In genomic region chr1:13749543-13750307, GRCh38 we compare ENCODE assay signal across 8 cellular contexts. TPM values are rescaled to one million over a fixed set of nuclear protein-coding genes. Genes with fewer than 3 reads are reported as not detected.
DNase-seq lines count a peak whose midpoint lies in the region; ATAC-seq and TF ChIP-seq lines count a peak whose summit lies in the region.

No MANE protein-coding gene starts in this region.

- H3K27me3 Mint-ChIP-seq in immature natural killer cell (ENCODE audit: low read depth in 3 of 3), result peaks cover 7 to 25% (median 12%) of the 10 kb centered on the region in 3 donors

- H3K27me3 ChIP-seq in ACC112 (ENCODE audit: insufficient read depth, low read length) (no peaks in the 10 kb centered on the region), SJSA1 (replicated peaks) (no peaks in the 10 kb centered on the region)

- peak overlapping the region; percentile 99 for H3K4me3 ChIP-seq in ACC112 (ENCODE audit: low read depth, low read length)
- peak overlapping the region; percentile 84 for H3K4me3 ChIP-seq in SJSA1
- H3K4me3 ChIP-seq in astrocyte of the spinal cord (ENCODE audit: low read depth, low read length), result peak overlapping the region; percentile 65

- peaks cover 19% of the 10 kb centered on the region for H3K4me1 ChIP-seq in ACC112 (ENCODE audit: control insufficient read depth, insufficient read depth, low read length, unreplicated experiment)
- peaks cover 11% of the 10 kb centered on the region; the same call in 1 of the 2 replicates for H3K4me1 ChIP-seq in SJSA1 (replicated peaks)

- H3K27ac Mint-ChIP-seq in immature natural killer cell, result peak overlapping the region; percentile 86 to 97 (median 95)

- peaks cover 0 to 4% (median 3%) of the 10 kb centered on the region in 3 donors for H3K36me3 Mint-ChIP-seq in immature natural killer cell

- no peak for TF ChIP-seq CTCF in astrocyte of the spinal cord (IDR thresholded peaks at IDR 0.05; ENCODE audit: low read depth, low read length)

- H2AFZ ChIP-seq in ACC112 (ENCODE audit: low read length, unreplicated experiment), result peak overlapping the region; percentile 86

- H3K9me3 ChIP-seq in SJSA1 (replicated peaks), result no peaks in the 10 kb centered on the region

- in situ Hi-C loops in astrocyte of the spinal cord (cut with HindIII; ENCODE audit: low sequenced_read_pairs), result no loop called here

- peaks cover 8% of the 10 kb centered on the region; the same call in 1 of the 2 replicates for H3K36me3 ChIP-seq in ACC112 (ENCODE audit: insufficient read depth, low read length)
- peaks cover 21% of the 10 kb centered on the region for H3K36me3 ChIP-seq in SJSA1

- H3K9me3 Mint-ChIP-seq in immature natural killer cell, result no peaks in the 10 kb centered on the region

- H3K27ac ChIP-seq in ACC112 (ENCODE audit: low read depth, low read length) (peak overlapping the region; percentile 77), SJSA1 (peak overlapping the region; percentile 71)

- ATAC-seq in GM18873 (IDR thresholded peaks at IDR 0.05; ENCODE audit: low FRiP score, unreplicated experiment), result peak; percentile 22
- ATAC-seq in HG03135 (IDR thresholded peaks at IDR 0.05; ENCODE audit: unreplicated experiment), result peak; percentile 33

- DNase-seq in SJSA1 (ENCODE audit: low read depth in 1 of 2, low spot score in 2 of 2), result peak; percentile 44 to 56
- DNase-seq in astrocyte of the spinal cord (ENCODE audit: low read depth, low spot score), result peak; percentile 26
- peak in 1 of 3 donors; percentile 71 for DNase-seq in immature natural killer cell
- peak; percentile 23 to 32 for DNase-seq in stimulated activated CD4-positive, alpha-beta T cell treated with anti-CD3 and anti-CD28 coated beads, Interleukin-15, amount 100 ng/mL, for 48 hours (ENCODE audit: low read depth in 2 of 2)
- DNase-seq in OCI-M2 (lab: John Stamatoyannopoulos, UW; ENCODE audit: unreplicated experiment), result no peak

- H3K79me2 ChIP-seq in ACC112 (ENCODE audit: control insufficient read depth, insufficient read depth, low read length, unreplicated experiment), result peaks cover 52% of the 10 kb centered on the region

- peaks cover 58 to 66% of the 10 kb centered on the region in 2 donors for H3K4me1 Mint-ChIP-seq in immature natural killer cell

- peak overlapping the region; percentile 98 for H3K4me3 Mint-ChIP-seq in immature natural killer cell

RNA-seq across cellular contexts. Expression of gene PRDM2, which starts 49.7 kb away (rescaled TPM):
- 10.4 and 13.9 TPM in 2 replicates for total RNA-seq in SJSA1 (2014; rRNA removed; shearing (Covaris generic))
- polyA plus RNA-seq in immature natural killer cell, result 10 to 100 TPM in 2 of 3 donors, 1 to 10 TPM in 1; 9.6 to 34.1 (median 10.8) TPM
